ENCODE assay signal across 11 cellular contexts in genomic region chr17:6279659-6280058, GRCh38.
DNase-seq lines count a peak whose midpoint lies in the region; ATAC-seq, FAIRE-seq and TF ChIP-seq lines count a peak whose summit lies in the region.
"Had no signal": no experiment of that assay in that cellular context is flagged by ENCODE, and none has a peak within 500 bp of the region (broad histone marks: within the 10 kb centered on the region; RNA-seq: fewer than 3 reads in every experiment).

No MANE protein-coding gene starts in this region.

- no peaks in the 10 kb centered on the region for H3K4me1 ChIP-seq in left ventricle myocardium inferior

- no TSS peak for BruUV-seq in Calu3 (replicated peaks; lab: Mats Ljungman, UMichigan)

- H3K27me3 ChIP-seq in left ventricle myocardium inferior (ENCODE audit: low read depth), result peaks cover 21% of the 10 kb centered on the region

- no peaks in the 10 kb centered on the region for H3K4me1 Mint-ChIP-seq in Calu3 (ENCODE audit: low read depth, unreplicated experiment)
- H3K4me1 Mint-ChIP-seq: naive B cell had no signal

- CTCF ChIA-PET in Calu3 (lab: Charles Lee), result interaction anchor here (0.6 kb wide), 1 partner anchor 154 kb away, joined by 4 read pairs; no protein-coding TSS in a partner anchor

- FAIRE-seq in islet of Langerhans (lab: Jason Lieb, UNC), result peak; percentile 78

- TF ChIP-seq CTCF in Calu3 (IDR thresholded peaks at IDR 0.05; ENCODE audit: unreplicated experiment) (no peak), left ventricle myocardium inferior (IDR thresholded peaks at IDR 0.05; ENCODE audit: borderline replicate concordance) (no peak)

- H3K27ac Mint-ChIP-seq in Calu3 (ENCODE audit: unreplicated experiment), result no peak overlapping the region
- H3K27ac Mint-ChIP-seq: naive B cell had no signal

- H3K9me3 ChIP-seq in left ventricle myocardium inferior (replicated peaks), result peaks cover 11% of the 10 kb centered on the region

- no peaks in the 10 kb centered on the region for H3K36me3 ChIP-seq in left ventricle myocardium inferior

- DNase-seq in Calu3 (peak; percentile 55), HuH-7 (ENCODE audit: low spot score) (peak; percentile 8), OCI-M1 (lab: John Stamatoyannopoulos, UW) (peak; percentile 11), SK-N-DZ (ENCODE audit: low spot score) (no peak), left ventricle myocardium inferior (no peak)
- DNase-seq: activated naive CD4-positive, alpha-beta T cell treated with anti-CD3 and anti-CD28 coated beads, Interleukin-2, amount 50 U/mL, for 16 hours; GDM1; naive B cell had no signal

- ATAC-seq in HG03439 (IDR thresholded peaks at IDR 0.05; ENCODE audit: unreplicated experiment) (no peak), GM19035 (IDR thresholded peaks at IDR 0.05; ENCODE audit: unreplicated experiment) (no peak)

- intact Hi-C loops in Calu3 (cut with micrococcal nuclease; ENCODE audit: unreplicated experiment) (loop anchor here (2.0 kb wide), 1 partner anchor 133 kb away; no protein-coding TSS in a partner anchor), left ventricle myocardium inferior (cut with micrococcal nuclease) (no loop called here)

- no peak overlapping the region for H3K27ac ChIP-seq in left ventricle myocardium inferior (replicated peaks)

- no peak overlapping the region for H3K4me3 ChIP-seq in left ventricle myocardium inferior

- H3K36me3 Mint-ChIP-seq in Calu3 (ENCODE audit: insufficient read depth, unreplicated experiment), result no peaks in the 10 kb centered on the region
- H3K36me3 Mint-ChIP-seq: naive B cell had no signal

- H3K27me3 Mint-ChIP-seq in Calu3 (ENCODE audit: unreplicated experiment), result peaks cover 90% of the 10 kb centered on the region

- H3K4me3 Mint-ChIP-seq in Calu3 (ENCODE audit: low read depth, unreplicated experiment), result no peak overlapping the region
- H3K4me3 Mint-ChIP-seq: naive B cell had no signal

- H3K9me3 Mint-ChIP-seq in Calu3 (ENCODE audit: low read depth, unreplicated experiment), result no peaks in the 10 kb centered on the region

Comparison
In these comparisons a context has a peak if more than half of its experiments do, and no peak if none do; other contexts are left out.
1. DNase-seq: peak in Calu3 (single experiment), HuH-7 (single experiment) and OCI-M1 (single experiment); none in SK-N-DZ (single experiment) and left ventricle myocardium inferior (single experiment).